20 cellular contexts compared by ENCODE assay signal in genomic region chr14:61558271-61558670, GRCh38.
DNase-seq lines count a peak whose midpoint lies in the region; ATAC-seq and TF ChIP-seq lines count a peak whose summit lies in the region.
"Had no signal": no experiment of that assay in that cellular context is flagged by ENCODE, and none has a peak within 500 bp of the region (broad histone marks: within the 10 kb centered on the region; RNA-seq: fewer than 3 reads in every experiment).

No MANE protein-coding gene starts in this region.

- H3K9me3 ChIP-seq in SK-N-MC (ENCODE audit: low read depth, low read length) (no peaks in the 10 kb centered on the region), osteoblast (ENCODE audit: low read depth, low read length) (no peaks in the 10 kb centered on the region)
- H3K9me3 ChIP-seq: Caco-2 had no signal

- no peaks in the 10 kb centered on the region for H4K20me1 ChIP-seq in osteoblast (ENCODE audit: insufficient read depth, low read length)

- no peaks in the 10 kb centered on the region for H3K27me3 ChIP-seq in osteoblast (ENCODE audit: insufficient read depth, low read length)

- H3K4me3 ChIP-seq in SK-N-MC (no peak overlapping the region), osteoblast (ENCODE audit: insufficient read depth, low read length) (no peak overlapping the region)
- H3K4me3 ChIP-seq: GM23248, smooth muscle cell had no signal

- DNase-seq in NCI-H1436 (lab: John Stamatoyannopoulos, UW) (peak; percentile 11), NCI-H1436 treated with DMSO at 0.1 percent for 48 hours (lab: John Stamatoyannopoulos, UW) (no peak), NCI-H2081 (lab: John Stamatoyannopoulos, UW) (peak; percentile 89 to 93), SK-N-MC (ENCODE audit: low read depth, low spot score) (peak; percentile 75), osteoblast (ENCODE audit: insufficient read length, low spot score, missing footprints) (no peak), cerebellum (ENCODE audit: low spot score) (no peak)
- DNase-seq in central memory CD4-positive, alpha-beta T cell = no peak
- DNase-seq: activated CD4-positive, alpha-beta T cell treated with anti-CD3 and anti-CD28 coated beads, Interleukin-2, amount 10 ng/mL, durations not matched to agents 7 days and 5 days; amniotic stem cell; Caco-2; effector CD4-positive, alpha-beta T cell; GM23248; mesendoderm; NCI-H774; SHP77; stimulated activated naive CD8-positive, alpha-beta T cell treated with anti-CD3 and anti-CD28 coated beads, Interleukin-15, amount 100 ng/mL, for 72 hours; T-helper 9 cell had no signal

- H2AFZ ChIP-seq in osteoblast (ENCODE audit: low read length) = peak overlapping the region; percentile 30
- H2AFZ ChIP-seq: GM23248 had no signal

- TF ChIP-seq CTCF in osteoblast (IDR thresholded peaks at IDR 0.05; ENCODE audit: extremely low read depth, low read depth, low read length) = no peak

- H3K9ac ChIP-seq in SK-N-MC (ENCODE audit: insufficient read length) = no peak overlapping the region
- H3K9ac ChIP-seq: GM23248 had no signal

- no peaks in the 10 kb centered on the region for H3K36me3 ChIP-seq in SK-N-MC (ENCODE audit: insufficient read depth, low read length)
- H3K36me3 ChIP-seq in osteoblast (ENCODE audit: insufficient read depth, low read length) = no peaks in the 10 kb centered on the region

- ATAC-seq in HG03457 (IDR thresholded peaks at IDR 0.05; ENCODE audit: unreplicated experiment) = no peak
- ATAC-seq: stimulated activated naive CD8-positive, alpha-beta T cell treated with anti-CD3 and anti-CD28 coated beads, Interleukin-15, amount 100 ng/mL, for 72 hours had no signal

- no peak overlapping the region for H3K4me2 ChIP-seq in osteoblast (ENCODE audit: insufficient read depth, low read length)
- H3K4me2 ChIP-seq: smooth muscle cell had no signal

- H3K4me1 ChIP-seq in osteoblast (ENCODE audit: insufficient read depth, low read length) = peaks cover 87% of the 10 kb centered on the region

- H3K27ac ChIP-seq in SK-N-MC = no peak overlapping the region
- H3K27ac ChIP-seq in osteoblast (ENCODE audit: low read depth, low read length) = peak overlapping the region; percentile 97
- H3K27ac ChIP-seq: 22Rv1, GM23248 had no signal

- H3K79me2 ChIP-seq in osteoblast (ENCODE audit: insufficient read depth, low read length) = peaks cover 45% of the 10 kb centered on the region

Comparison
In these comparisons a context has a peak if more than half of its experiments do, and no peak if none do; other contexts are left out.
1. DNase-seq: peak in NCI-H1436 (single experiment), NCI-H2081 (2 of 2) and SK-N-MC (single experiment); none in NCI-H1436 treated with DMSO at 0.1 percent for 48 hours (single experiment), osteoblast (single experiment), cerebellum (single experiment) and central memory CD4-positive, alpha-beta T cell (single experiment).